Comparison of ENCODE assay signal across 1 cellular context in genomic region chr4:185254434-185254833, GRCh38.
TF ChIP-seq lines count a peak whose summit lies in the region.

No MANE protein-coding gene starts in this region.

TF ChIP-seq in HepG2, 621 proteins besides CTCF, POLR2A, EP300 and RAD21 (continued from another document):
- TF ChIP-seq SNAPC4 (CRISPR knock-in tag; IDR thresholded peaks at IDR 0.05) (no peak), ZNF605 (CRISPR knock-in tag; IDR thresholded peaks at IDR 0.05) (no peak), ZNF737 (CRISPR knock-in tag; IDR thresholded peaks at IDR 0.05; ENCODE audit: borderline replicate concordance) (no peak), ARID3A (IDR thresholded peaks at IDR 0.05; ENCODE audit: low read depth, low read length) (no peak), SKI (IDR thresholded peaks at IDR 0.05; ENCODE audit: partially characterized antibody) (peak; percentile 57), ZNF557 (CRISPR knock-in tag; IDR thresholded peaks at IDR 0.05) (no peak), ZNF160 (CRISPR knock-in tag; IDR thresholded peaks at IDR 0.05) (no peak), SRF (IDR thresholded peaks at IDR 0.05; ENCODE audit: low read depth, low read length) (no peak), ZNF879 (CRISPR knock-in tag; IDR thresholded peaks at IDR 0.05) (no peak), DDIT3 (CRISPR knock-in tag; IDR thresholded peaks at IDR 0.05) (no peak), ZNF431 (CRISPR knock-in tag; IDR thresholded peaks at IDR 0.05; ENCODE audit: borderline replicate concordance, low read depth) (no peak), IRF2 (CRISPR knock-in tag; IDR thresholded peaks at IDR 0.05) (no peak), ATAD3A (CRISPR knock-in tag; IDR thresholded peaks at IDR 0.05) (no peak), SAP130 (CRISPR knock-in tag; IDR thresholded peaks at IDR 0.05; ENCODE audit: low read depth) (peak; percentile 32; the same call in 1 of the 2 replicates), ZNF180 (CRISPR knock-in tag; IDR thresholded peaks at IDR 0.05; ENCODE audit: borderline replicate concordance, low read depth) (no peak), ZNF335 (CRISPR knock-in tag; IDR thresholded peaks at IDR 0.05) (no peak), ZBTB33 (CRISPR knock-in tag; IDR thresholded peaks at IDR 0.05) (0 out of 2 replicates have a peak, but pooled peaks have one; percentile 15), NKX3-1 (CRISPR knock-in tag; IDR thresholded peaks at IDR 0.05) (no peak), ZSCAN29 (CRISPR knock-in tag; conservative IDR thresholded peaks at IDR 0.05) (no peak), MIER2 (CRISPR knock-in tag; IDR thresholded peaks at IDR 0.05) (no peak), KDM5A (IDR thresholded peaks at IDR 0.05; ENCODE audit: borderline replicate concordance, low read length) (no peak), NFATC3 (CRISPR knock-in tag; IDR thresholded peaks at IDR 0.05) (no peak), ZSCAN31 (CRISPR knock-in tag; IDR thresholded peaks at IDR 0.05; ENCODE audit: low read depth) (no peak), SOX13 (IDR thresholded peaks at IDR 0.05) (no peak), SOX13 (CRISPR knock-in tag; conservative IDR thresholded peaks at IDR 0.05 in 1 of 2, IDR thresholded peaks at IDR 0.05 in 1 of 2) (peak in 1 of 2 experiments; percentile 22; a peak in 1 of 4 replicates), ETV5 (CRISPR knock-in tag; IDR thresholded peaks at IDR 0.05; ENCODE audit: borderline replicate concordance) (peak; percentile 43; the same call in 1 of the 2 replicates), FOXA1 (IDR thresholded peaks at IDR 0.05) (no peak), FOXA1 (CRISPR knock-in tag; IDR thresholded peaks at IDR 0.05) (peak; percentile 33; the same call in 1 of the 2 replicates), ZNF652 (CRISPR knock-in tag; IDR thresholded peaks at IDR 0.05; ENCODE audit: borderline replicate concordance, low read depth) (no peak), SIN3A (IDR thresholded peaks at IDR 0.05; ENCODE audit: borderline replicate concordance, low read depth, low read length) (no peak), CEBPB (IDR thresholded peaks at IDR 0.05; ENCODE audit: borderline replicate concordance, low read depth, low read length) (no peak), SETDB1 (CRISPR knock-in tag; IDR thresholded peaks at IDR 0.05; ENCODE audit: borderline replicate concordance) (no peak), ZFP62 (CRISPR knock-in tag; IDR thresholded peaks at IDR 0.05) (no peak), MIXL1 (CRISPR knock-in tag; IDR thresholded peaks at IDR 0.05) (no peak), ZIK1 (CRISPR knock-in tag; IDR thresholded peaks at IDR 0.05; ENCODE audit: borderline replicate concordance, low read depth) (no peak), KMT2B (CRISPR knock-in tag; IDR thresholded peaks at IDR 0.05) (no peak), POGZ (CRISPR knock-in tag; IDR thresholded peaks at IDR 0.05) (no peak), BCL6 (CRISPR knock-in tag; IDR thresholded peaks at IDR 0.05) (peak; percentile 28; the same call in 1 of the 2 replicates), DRAP1 (CRISPR knock-in tag; IDR thresholded peaks at IDR 0.05) (no peak), SPEN (CRISPR knock-in tag; IDR thresholded peaks at IDR 0.05; ENCODE audit: low read depth) (no peak), CREB1 (IDR thresholded peaks at IDR 0.05) (no peak), CREB1 (CRISPR knock-in tag; IDR thresholded peaks at IDR 0.05) (no peak), TEAD2 (CRISPR knock-in tag; IDR thresholded peaks at IDR 0.05) (no peak), ZBTB20 (CRISPR knock-in tag; IDR thresholded peaks at IDR 0.05; ENCODE audit: borderline replicate concordance, low read depth) (no peak), GTF2F1 (IDR thresholded peaks at IDR 0.05; ENCODE audit: low read length) (no peak)
